ENCODE assay signal across 24 cellular contexts in genomic region chr16:66798162-66798561, GRCh38. TPM values are rescaled to one million over a fixed set of nuclear protein-coding genes. Genes with fewer than 3 reads are reported as not detected.
DNase-seq lines count a peak whose midpoint lies in the region; ATAC-seq, FAIRE-seq and TF ChIP-seq lines count a peak whose summit lies in the region.
"Had no signal": no experiment of that assay in that cellular context is flagged by ENCODE, and none has a peak within 500 bp of the region (broad histone marks: within the 10 kb centered on the region; RNA-seq: fewer than 3 reads in every experiment).

No MANE protein-coding gene starts in this region.

- H3K36me3 ChIP-seq in astrocyte (ENCODE audit: insufficient read depth, low read length) = peaks cover 2% of the 10 kb centered on the region

- H3K27ac ChIP-seq in astrocyte (ENCODE audit: low read depth, low read length) = no peak overlapping the region
- H3K27ac ChIP-seq: cardiac muscle cell, heart left ventricle, PC-9, transverse colon had no signal

- TF ChIP-seq CTCF in HFFc6 (IDR thresholded peaks at IDR 0.05) (no peak), astrocyte (IDR thresholded peaks at IDR 0.05; ENCODE audit: insufficient read depth, low read depth, low read length) (no peak), fibroblast of pulmonary artery (IDR thresholded peaks at IDR 0.05; ENCODE audit: low read length, missing control alignments) (no peak)

- FAIRE-seq in astrocyte (lab: Jason Lieb, UNC) = no peak

- no peaks in the 10 kb centered on the region for H3K4me1 ChIP-seq in astrocyte (ENCODE audit: insufficient read depth, low read length)
- H3K4me1 ChIP-seq: heart left ventricle, transverse colon had no signal

- DNase-seq in A172 (ENCODE audit: low spot score) (peak; percentile 1), HFFc6 (peak; percentile 41), astrocyte (ENCODE audit: low read depth) (peak; percentile 6), fibroblast of pulmonary artery (ENCODE audit: low read depth) (peak; percentile 18), hypothalamus (lab: John Stamatoyannopoulos, UW) (no peak), GDM1 (lab: John Stamatoyannopoulos, UW) (no peak)
- DNase-seq: activated B cell treated with CpG ODN at 0.5 μM for 24 hours; activated CD4-positive, alpha-beta memory T cell treated with anti-CD3 and anti-CD28 coated beads, Interleukin-2, amount 10 ng/mL, durations not matched to agents 7 days and 5 days; CD8-positive, alpha-beta memory T cell; DMS153; heart left ventricle; left cardiac atrium; NCI-H524; NK-92 treated with Interleukin-12 subunit alpha and Interleukin-12 subunit beta, amount 100 ng/mL, for 24 hours; PC-9; SHP77 treated with DMSO at 0.1 percent for 48 hours; transverse colon had no signal

- no peak overlapping the region for H3K4me2 ChIP-seq in astrocyte (ENCODE audit: low read length)
- H3K4me2 ChIP-seq: PC-9 had no signal

- H3K27me3 ChIP-seq in astrocyte (ENCODE audit: insufficient read depth, low read length) = no peaks in the 10 kb centered on the region
- H3K27me3 ChIP-seq: cardiac muscle cell, heart left ventricle, transverse colon had no signal

- H3K79me2 ChIP-seq in astrocyte (ENCODE audit: insufficient read depth, low read length) = no peaks in the 10 kb centered on the region

- no peak for ATAC-seq in GM18867 (IDR thresholded peaks at IDR 0.05; ENCODE audit: unreplicated experiment)
- ATAC-seq in HG02840 (IDR thresholded peaks at IDR 0.05; ENCODE audit: low FRiP score, unreplicated experiment) = no peak
- ATAC-seq: heart left ventricle, left cardiac atrium had no signal

- H3K27me3 Mint-ChIP-seq in HFFc6 (ENCODE audit: insufficient read depth) (no peaks in the 10 kb centered on the region; the same call in 1 of the 2 replicates), astrocyte (ENCODE audit: low read depth, unreplicated experiment) (no peaks in the 10 kb centered on the region)
- H3K27me3 Mint-ChIP-seq: activated B cell treated with CpG ODN at 0.5 μM for 24 hours; activated CD4-positive, alpha-beta memory T cell treated with anti-CD3 and anti-CD28 coated beads, Interleukin-2, amount 10 ng/mL, durations not matched to agents 7 days and 5 days; B cell; CD8-positive, alpha-beta memory T cell; dendritic cell treated with granulocyte-macrophage colony-stimulating factor and Interleukin-4, amounts not matched to agents 40 ng/mL and 50 ng/mL, for 4 days had no signal

- H3K4me3 Mint-ChIP-seq in HFFc6 = no peak overlapping the region
- H3K4me3 Mint-ChIP-seq in astrocyte (ENCODE audit: unreplicated experiment) = no peak overlapping the region
- H3K4me3 Mint-ChIP-seq: activated B cell treated with CpG ODN at 0.5 μM for 24 hours; activated CD4-positive, alpha-beta memory T cell treated with anti-CD3 and anti-CD28 coated beads, Interleukin-2, amount 10 ng/mL, durations not matched to agents 7 days and 5 days; B cell; CD8-positive, alpha-beta memory T cell; dendritic cell treated with granulocyte-macrophage colony-stimulating factor and Interleukin-4, amounts not matched to agents 40 ng/mL and 50 ng/mL, for 4 days had no signal

- H4K20me1 ChIP-seq in astrocyte (ENCODE audit: insufficient read depth, low read length) = no peaks in the 10 kb centered on the region

- no peak overlapping the region for H2AFZ ChIP-seq in astrocyte (ENCODE audit: low read depth, low read length)
- H2AFZ ChIP-seq: PC-9 had no signal

- H3K4me3 ChIP-seq in astrocyte (ENCODE audit: insufficient read depth, low read depth, low read length) (no peak overlapping the region), fibroblast of pulmonary artery (replicated peaks; ENCODE audit: low read depth, low read length) (no peak overlapping the region)
- H3K4me3 ChIP-seq: cardiac muscle cell, heart left ventricle, PC-9, transverse colon had no signal

- no peaks in the 10 kb centered on the region for H3K9me3 ChIP-seq in astrocyte (ENCODE audit: insufficient read depth, low read depth, low read length)
- H3K9me3 ChIP-seq: heart left ventricle, transverse colon had no signal

- H3K36me3 Mint-ChIP-seq in HFFc6 (ENCODE audit: low read depth) (no peaks in the 10 kb centered on the region; the same call in 1 of the 2 replicates), astrocyte (ENCODE audit: low read depth, unreplicated experiment) (no peaks in the 10 kb centered on the region)

- H3K9me3 Mint-ChIP-seq in HFFc6 (no peaks in the 10 kb centered on the region), astrocyte (ENCODE audit: unreplicated experiment) (no peaks in the 10 kb centered on the region)
- H3K9me3 Mint-ChIP-seq: activated B cell treated with CpG ODN at 0.5 μM for 24 hours; activated CD4-positive, alpha-beta memory T cell treated with anti-CD3 and anti-CD28 coated beads, Interleukin-2, amount 10 ng/mL, durations not matched to agents 7 days and 5 days; CD8-positive, alpha-beta memory T cell; dendritic cell treated with granulocyte-macrophage colony-stimulating factor and Interleukin-4, amounts not matched to agents 40 ng/mL and 50 ng/mL, for 4 days had no signal

- H3K9ac ChIP-seq in astrocyte (ENCODE audit: low read length) = no peak overlapping the region

- peaks cover 5% of the 10 kb centered on the region; the same call in 1 of the 2 replicates for H3K4me1 Mint-ChIP-seq in HFFc6 (ENCODE audit: low read depth)
- H3K4me1 Mint-ChIP-seq in astrocyte (ENCODE audit: low read depth, unreplicated experiment) = no peaks in the 10 kb centered on the region
- H3K4me1 Mint-ChIP-seq: activated B cell treated with CpG ODN at 0.5 μM for 24 hours; activated CD4-positive, alpha-beta memory T cell treated with anti-CD3 and anti-CD28 coated beads, Interleukin-2, amount 10 ng/mL, durations not matched to agents 7 days and 5 days; B cell; CD8-positive, alpha-beta memory T cell had no signal

- H3K27ac Mint-ChIP-seq in HFFc6 (no peak overlapping the region), astrocyte (ENCODE audit: unreplicated experiment) (peak overlapping the region; percentile 71)
- H3K27ac Mint-ChIP-seq: activated B cell treated with CpG ODN at 0.5 μM for 24 hours; activated CD4-positive, alpha-beta memory T cell treated with anti-CD3 and anti-CD28 coated beads, Interleukin-2, amount 10 ng/mL, durations not matched to agents 7 days and 5 days; B cell; CD8-positive, alpha-beta memory T cell had no signal

RNA-seq across cellular contexts. Expression of gene TERB1, which starts 3.2 kb away (rescaled TPM):
- 0.07 TPM in 1 of 2 replicates, not detected in the other for total RNA-seq in A172 (2014; rRNA removed; shearing (Covaris generic))
- total RNA-seq in HFFc6 (2021; fragmentation: NEBNext Ultra II Directional; extraction: Animal tissue kit (Norgen Biotek cat#: 25700)) = not detected
- 0.16 and 0.50 TPM in 2 replicates for total RNA-seq in astrocyte
- total RNA-seq: activated B cell treated with CpG ODN at 0.5 μM for 24 hours, cardiac muscle cell, heart left ventricle, left cardiac atrium, PC-9 had no signal

RNA-seq across cellular contexts. Expression of gene NAE1, which starts 32.6 kb away (rescaled TPM):
- 103 and 137 TPM in 2 replicates for total RNA-seq in A172 (2014; rRNA removed; shearing (Covaris generic))
- 10 to 100 TPM; 47.3 to 57.5 (median 53.8) TPM for total RNA-seq in HFFc6 (2021; fragmentation: NEBNext Ultra II Directional; extraction: Animal tissue kit (Norgen Biotek cat#: 25700))
- total RNA-seq in astrocyte = 55.0 and 65.0 TPM in 2 replicates

RNA-seq across cellular contexts. Expression of gene CA7, which starts 46.1 kb away (rescaled TPM):
- not detected in 2 replicates for total RNA-seq in A172 (2014; rRNA removed; shearing (Covaris generic))
- total RNA-seq in HFFc6 (2021; fragmentation: NEBNext Ultra II Directional; extraction: Animal tissue kit (Norgen Biotek cat#: 25700)) = not detected
- not detected in 2 replicates for total RNA-seq in astrocyte
- total RNA-seq: activated B cell treated with CpG ODN at 0.5 μM for 24 hours; B cell; CD8-positive, alpha-beta memory T cell; H4; heart left ventricle; left cardiac atrium; PC-9; posterior vena cava had no signal

RNA-seq across cellular contexts. Expression of gene DYNC1LI2, which starts 46.8 kb away (rescaled TPM):
- 57.1 and 59.0 TPM in 2 replicates for total RNA-seq in A172 (2014; rRNA removed; shearing (Covaris generic))
- total RNA-seq in HFFc6 (2021; fragmentation: NEBNext Ultra II Directional; extraction: Animal tissue kit (Norgen Biotek cat#: 25700)) = 100 to 1,000 TPM in 3 of 6 experiments, 10 to 100 TPM in 3; 84.7 to 103 (median 99.7) TPM
- total RNA-seq in astrocyte = 133 and 150 TPM in 2 replicates

Comparison
In these comparisons a context has a peak if more than half of its experiments do, and no peak if none do; other contexts are left out.
1. DNase-seq: peak in A172 (single experiment), HFFc6 (single experiment), astrocyte (single experiment) and fibroblast of pulmonary artery (single experiment); none in hypothalamus (0 of 51) and GDM1 (single experiment).